Comparison of ENCODE assay signal across 15 cellular contexts in the genomic region with DNA sequence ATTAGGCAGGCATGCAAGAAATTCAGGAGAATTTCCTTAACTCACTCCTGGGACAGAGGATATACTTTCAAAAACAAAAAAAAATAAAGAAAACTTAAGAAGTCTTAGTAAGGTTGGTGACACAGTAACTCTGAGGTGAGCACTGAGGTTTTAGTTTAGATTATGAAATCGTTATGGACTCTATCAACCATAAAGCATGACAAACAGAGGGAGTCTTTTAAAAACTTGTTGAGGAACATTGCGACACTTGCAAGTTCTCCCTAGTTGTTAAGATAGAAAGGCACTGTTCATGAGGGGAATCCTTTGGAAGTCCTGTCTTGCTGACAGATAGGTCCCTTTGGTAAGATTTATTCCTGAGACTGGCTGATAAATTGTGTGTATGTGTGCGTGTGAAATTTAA.
"Had no signal": no experiment of that assay in that cellular context is flagged by ENCODE, and none has a peak within 500 bp of the region (broad histone marks: within the 10 kb centered on the region; RNA-seq: fewer than 3 reads in every experiment).

No MANE protein-coding gene starts in this region.

- DNase-seq: activated CD4-positive, alpha-beta T cell treated with anti-CD3 and anti-CD28 coated beads, Interleukin-2, amount 50 U/mL, for 1 hour; activated CD4-positive, CD25-positive, alpha-beta regulatory T cell; activated naive CD4-positive, alpha-beta T cell treated with anti-CD3 and anti-CD28 coated beads, Interleukin-2, amount 10 ng/mL, durations not matched to agents 7 days and 5 days; activated T-cell treated with anti-CD3 and anti-CD28 coated beads for 4 hours; adrenal gland; body of pancreas; effector memory CD8-positive, alpha-beta T cell; erythroblast; psoas muscle; sigmoid colon; stimulated activated CD4-positive, alpha-beta T cell treated with anti-CD3 and anti-CD28 coated beads, Interleukin-2, amount 100 ng/mL, for 48 hours; stimulated activated CD8-positive, alpha-beta memory T cell treated with anti-CD3 and anti-CD28 coated beads, Interleukin-4, amount 100 ng/mL, for 48 hours; stimulated activated naive CD8-positive, alpha-beta T cell treated with anti-CD3 and anti-CD28 coated beads, Interleukin-15, amount 100 ng/mL, for 72 hours; T-helper 17 cell; testis had no signal

- ATAC-seq: body of pancreas; effector memory CD8-positive, alpha-beta T cell; psoas muscle; T-helper 17 cell had no signal
